In genomic region chr1:245156041-245156735, GRCh38 we compare ENCODE assay signal across 8 cellular contexts. TPM values are rescaled to one million over a fixed set of nuclear protein-coding genes. Genes with fewer than 3 reads are reported as not detected.
DNase-seq lines count a peak whose midpoint lies in the region.

No MANE protein-coding gene starts in this region.

- H3K4me1 ChIP-seq in ES-I3 (ENCODE audit: insufficient read depth, low read length) (no peaks in the 10 kb centered on the region; the same call in 1 of the 2 replicates), HAP-1 (peaks cover 7% of the 10 kb centered on the region)

- H3K9me3 ChIP-seq in ES-I3 (ENCODE audit: control insufficient read depth, insufficient read depth, low read length), result no peaks in the 10 kb centered on the region
- H3K9me3 ChIP-seq in HAP-1, result no peaks in the 10 kb centered on the region
- no peaks in the 10 kb centered on the region for H3K9me3 ChIP-seq in MG63

- H3K9ac ChIP-seq in ES-I3 (ENCODE audit: low read depth, low read length), result peak overlapping the region; percentile 52

- no peaks in the 10 kb centered on the region for H3K36me3 ChIP-seq in ES-I3 (ENCODE audit: insufficient read depth, low read length)
- H3K36me3 ChIP-seq in HAP-1 (replicated peaks), result no peaks in the 10 kb centered on the region
- H3K36me3 ChIP-seq in MG63, result no peaks in the 10 kb centered on the region

- peak; percentile 75 to 91 for DNase-seq in HAP-1 (ENCODE audit: low spot score in 2 of 2)
- DNase-seq in MG63, result peak; percentile 85
- peak; percentile 80 for DNase-seq in SK-N-DZ (ENCODE audit: low spot score)
- peak; percentile 77 for DNase-seq in activated naive CD4-positive, alpha-beta T cell treated with Interleukin-2 at 50 U/mL for 16 hours
- peak; percentile 90 for DNase-seq in germinal center (ENCODE audit: low spot score)
- DNase-seq in occipital lobe (lab: John Stamatoyannopoulos, UW), result peak; percentile 70
- peak; percentile 56 for DNase-seq in superior temporal gyrus (ENCODE audit: extremely low spot score)

- in situ Hi-C loops in HAP-1 (cut with MboI; ENCODE audit: low sequenced_read_pairs), result loop anchor here (5.0 to 25.0 kb wide), 2 partner anchors 846 to 1331 kb away; no protein-coding TSS in a partner anchor

- peaks cover 32% of the 10 kb centered on the region for H3K27me3 ChIP-seq in HAP-1 (ENCODE audit: low read depth)
- peaks cover 67% of the 10 kb centered on the region for H3K27me3 ChIP-seq in MG63

- peak overlapping the region; percentile 36 for H3K4me3 ChIP-seq in HAP-1
- H3K4me3 ChIP-seq in MG63, result peak overlapping the region; percentile 49

RNA-seq across cellular contexts. Expression of gene KIF26B, which starts 1.4 kb away (rescaled TPM):
- not detected in 2 replicates for total RNA-seq in MG63 (2014; rRNA removed; shearing (Covaris generic); ENCODE audit: low replicate concordance)
- polyA plus RNA-seq in SK-N-DZ (2014; cell fraction: cytosol; rRNA removed), result 7.3 and 7.5 TPM in 2 replicates
- 2.7 and 4.9 TPM in 2 replicates for polyA plus RNA-seq in SK-N-DZ (2014; cell fraction: nucleus; rRNA removed)
- 31.7 TPM for total RNA-seq in occipital lobe

Comparison
In these comparisons a context has a peak if more than half of its experiments do, and no peak if none do; other contexts are left out.
1. Peak in every context shown above with its lines: DNase-seq and H3K4me3 ChIP-seq.
2. RNA of gene KIF26B, which starts 1.4 kb away (total RNA-seq): 31.7 TPM in occipital lobe (single experiment); not detected in MG63; every median in the first group is over 10 times any median in the second.